ENCODE assay signal across 8 cellular contexts in the genomic region with DNA sequence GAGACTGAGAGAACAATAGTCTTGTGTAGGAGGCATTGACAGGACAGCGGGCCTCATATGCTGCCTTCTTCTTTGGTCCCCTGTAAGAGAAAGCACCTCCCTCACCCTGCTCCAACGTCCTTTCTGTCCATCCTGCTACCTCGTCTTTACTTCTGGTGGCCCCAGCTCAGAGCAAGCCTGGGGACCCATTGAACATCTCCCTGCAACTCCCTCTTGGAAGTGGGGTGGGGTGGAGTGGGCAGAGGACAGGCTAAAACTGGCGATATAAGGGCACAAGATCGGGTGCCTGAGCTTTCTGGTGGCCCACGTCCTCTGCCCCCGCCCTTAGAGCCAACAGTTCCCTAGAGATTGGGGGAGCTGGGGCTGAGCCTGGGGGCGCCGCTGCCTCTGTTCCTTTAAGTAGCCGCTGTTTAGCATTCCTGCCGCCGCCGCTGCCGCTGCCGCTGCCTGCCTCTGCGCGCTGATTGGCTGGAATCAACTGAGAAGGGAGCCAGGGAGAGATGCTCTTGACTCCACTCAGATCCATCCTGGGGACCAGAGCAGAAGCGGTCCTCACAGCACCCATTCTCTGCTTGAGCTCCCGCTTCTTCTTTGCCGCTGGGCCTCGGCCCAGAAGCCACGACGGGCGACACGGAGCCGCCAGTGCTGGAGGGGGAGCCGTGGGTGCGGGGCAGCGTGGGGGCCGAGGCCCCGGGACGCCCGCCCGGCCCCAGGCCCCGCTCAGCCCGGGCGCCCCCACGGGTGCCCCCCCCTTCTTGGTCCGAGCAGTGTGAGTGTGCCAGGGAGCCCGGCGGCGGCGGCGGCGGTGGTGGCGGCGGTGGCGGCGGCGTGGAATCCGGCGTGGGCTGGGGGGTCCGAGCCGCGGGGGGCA. TPM values are rescaled to one million over a fixed set of nuclear protein-coding genes. Genes with fewer than 3 reads are reported as not detected.
A peak's percentile ranks its signal among the peaks of the same experiment; 100 is the strongest.
DNase-seq lines count a peak whose midpoint lies in the region; TF ChIP-seq lines count a peak whose summit lies in the region.

Gene DLG3 (plus strand): TSS at position 510 of the 871 bp plus-strand sequence. CDS start 367 bp downstream, outside the sequence.

- no peak for TF ChIP-seq CTCF in spleen (IDR thresholded peaks at IDR 0.05 in 8 of 11, conservative IDR thresholded peaks at IDR 0.05 in 3 of 11)

- TF ChIP-seq POLR2A in spleen (IDR thresholded peaks at IDR 0.05): no peak

- H3K4me3 ChIP-seq in iPS-11a (ENCODE audit: low read depth, low read length) (peak within 1 kb of the TSS; percentile 17), spleen (peak within 1 kb of the TSS; percentile 9 to 67 (median 34))

- DNase-seq in NCI-H1417 (lab: John Stamatoyannopoulos, UW): peak; percentile 48 to 79 (median 61)
- DNase-seq in NCI-H1417 treated with DMSO at 0.1 percent for 48 hours (lab: John Stamatoyannopoulos, UW): no peak
- DNase-seq in NCI-H1694 (lab: John Stamatoyannopoulos, UW): peak; percentile 38
- no peak for DNase-seq in spleen
- no peak for DNase-seq in dedifferentiated amniotic fluid mesenchymal stem cell (ENCODE audit: extremely low spot score)
- DNase-seq in iPS-NIHi7 (ENCODE audit: extremely low spot score): no peak

- H3K36me3 ChIP-seq in spleen: no peaks in the 10 kb centered on the region

- H3K4me1 ChIP-seq in spleen: peaks cover 0 to 10% (median 0%) of the 10 kb centered on the region in 6 donors

- H3K9me3 ChIP-seq in spleen: no peaks in the 10 kb centered on the region

- peaks cover 0 to 37% (median 14%) of the 10 kb centered on the region in 7 donors for H3K27me3 ChIP-seq in spleen (replicated peaks in 1 of 7)

- H3K27ac ChIP-seq in angular gyrus (ENCODE audit: low read depth, low read length) (peak within 1 kb of the TSS; percentile 66), spleen (peak within 1 kb of the TSS in 1 of 8 donors; percentile 35)

- intact Hi-C loops in spleen (cut with DNase I; ENCODE audit: low total_unique reads): no loop called here

- WGBS in spleen, 5 donors: 3 to 57% (median 27%) methylated on average over 4 to 52 of the region's 55 CpGs

RNA-seq across cellular contexts. Expression of gene DLG3, which starts in this region (rescaled TPM):
- 10 to 100 TPM; 27.9 to 46.3 (median 39.7) TPM for total RNA-seq in spleen
- 1 to 10 TPM; 2.7 to 6.2 (median 4.3) TPM for polyA plus RNA-seq in spleen

Comparison
In these comparisons a context has a peak if more than half of its experiments do, and no peak if none do; other contexts are left out.
1. DNase-seq: peak in NCI-H1417 (3 of 3) and NCI-H1694 (single experiment); none in NCI-H1417 treated with DMSO at 0.1 percent for 48 hours (single experiment), spleen (single experiment), dedifferentiated amniotic fluid mesenchymal stem cell (single experiment) and iPS-NIHi7 (single experiment).